ENCODE assay signal across 8 cellular contexts in genomic region chr2:20642026-20642971, GRCh38. TPM values are rescaled to one million over a fixed set of nuclear protein-coding genes. Genes with fewer than 3 reads are reported as not detected.
DNase-seq lines count a peak whose midpoint lies in the region; ATAC-seq and TF ChIP-seq lines count a peak whose summit lies in the region.

No MANE protein-coding gene starts in this region.

- H3K4me2 ChIP-seq in GM23248 (ENCODE audit: unreplicated experiment): no peak overlapping the region

- ATAC-seq in GM18517 (IDR thresholded peaks at IDR 0.05; ENCODE audit: unreplicated experiment): no peak

- H3K9ac ChIP-seq in GM23248: no peak overlapping the region

- no peaks in the 10 kb centered on the region for H3K27me3 ChIP-seq in GM23248 (replicated peaks; ENCODE audit: insufficient read depth)
- H3K27me3 ChIP-seq in left ventricle myocardium inferior (ENCODE audit: low read depth): no peaks in the 10 kb centered on the region

- H4K20me1 ChIP-seq in GM23248 (ENCODE audit: insufficient read depth): no peaks in the 10 kb centered on the region

- in situ Hi-C loops in GM23248 (cut with MboI): loop anchor here (10.0 kb wide), 1 partner anchor 207 kb away; no protein-coding TSS in a partner anchor

- intact Hi-C loops in left ventricle myocardium inferior (cut with micrococcal nuclease): loop anchor here (2.0 kb wide), 1 partner anchor 199 kb away; no protein-coding TSS in a partner anchor

- H3K27ac ChIP-seq in GM23248 (no peak overlapping the region), left ventricle myocardium inferior (replicated peaks) (peak overlapping the region; percentile 85)

- H3F3A ChIP-seq in GM23248 (ENCODE audit: insufficient read depth): no peaks in the 10 kb centered on the region

- DNase-seq in GM04504 (ENCODE audit: low read depth): peak; percentile 19
- DNase-seq in GM23248: peak; percentile 85
- DNase-seq in LHCN-M2 (ENCODE audit: low read depth): peak; percentile 59
- peak; percentile 26 for DNase-seq in SKM-1 (lab: John Stamatoyannopoulos, UW; ENCODE audit: unreplicated experiment)
- DNase-seq in activated naive CD8-positive, alpha-beta T cell treated with anti-CD3 and anti-CD28 coated beads, Interleukin-2, amount 50 U/mL, for 16 hours (ENCODE audit: low read depth, low spot score): peak; percentile 49
- DNase-seq in left ventricle myocardium inferior: peak; percentile 80
- DNase-seq in retina: peak; percentile 92

- TF ChIP-seq CTCF in left ventricle myocardium inferior (IDR thresholded peaks at IDR 0.05; ENCODE audit: borderline replicate concordance): peak; percentile 97

- H3K4me1 ChIP-seq in GM23248 (ENCODE audit: insufficient read depth): no peaks in the 10 kb centered on the region; the same call in 1 of the 2 replicates
- peaks cover 59% of the 10 kb centered on the region for H3K4me1 ChIP-seq in left ventricle myocardium inferior

- no peak overlapping the region for H2AFZ ChIP-seq in GM23248

- H3K9me2 ChIP-seq in GM23248 (ENCODE audit: insufficient read depth): no peaks in the 10 kb centered on the region

- no peaks in the 10 kb centered on the region for H3K36me3 ChIP-seq in GM23248 (ENCODE audit: low read depth)
- peaks cover 51% of the 10 kb centered on the region for H3K36me3 ChIP-seq in left ventricle myocardium inferior

- 25 to 27% methylated on average over 26 of the region's 26 CpGs for WGBS in GM23248 (ENCODE audit: low coverage in 1 of 2, low lambda C conversion rate in 2 of 2, missing lambda C conversion rate in 2 of 2), 2 experiments

- no peak overlapping the region for H3K4me3 ChIP-seq in GM23248
- no peak overlapping the region for H3K4me3 ChIP-seq in left ventricle myocardium inferior

- H3K9me3 ChIP-seq in GM23248 (ENCODE audit: low read depth) (no peaks in the 10 kb centered on the region), left ventricle myocardium inferior (replicated peaks) (no peaks in the 10 kb centered on the region)

- H3K79me2 ChIP-seq in GM23248 (ENCODE audit: insufficient read depth): no peaks in the 10 kb centered on the region

RNA-seq across cellular contexts. Expression of gene HS1BP3, which starts 8.6 kb away (rescaled TPM):
- 10.5 and 17.1 TPM in 2 replicates for total RNA-seq in GM23248 (2014; rRNA removed; shearing (Covaris generic))
- 10.6 and 10.9 TPM in 2 replicates for polyA plus RNA-seq in GM23248 (2016; fragmentation: Nextera tagmentation; extraction: Ambion mirVana)
- total RNA-seq in LHCN-M2 (2014; rRNA removed) (24.6 and 34.2 TPM in 2 replicates), left ventricle myocardium inferior (16.6 TPM)
- polyA plus RNA-seq in LHCN-M2 (2012): 25.0 TPM

RNA-seq across cellular contexts. Expression of gene GDF7, which starts 24.6 kb away (rescaled TPM):
- total RNA-seq in GM23248 (2014; rRNA removed; shearing (Covaris generic)): not detected in 2 replicates
- 0.03 TPM in 1 of 2 replicates, not detected in the other for polyA plus RNA-seq in GM23248 (2016; fragmentation: Nextera tagmentation; extraction: Ambion mirVana)
- total RNA-seq in LHCN-M2 (2014; rRNA removed) (not detected in 2 replicates), left ventricle myocardium inferior (0.58 TPM)
- 0.04 TPM for polyA plus RNA-seq in LHCN-M2 (2012)

Comparison
In these comparisons a context has a peak if more than half of its experiments do, and no peak if none do; other contexts are left out.
1. DNase-seq: peak in every context shown above with its lines; median percentile 92 in retina; 85 in GM23248; 80 in left ventricle myocardium inferior; 59 in LHCN-M2; 49 in activated naive CD8-positive, alpha-beta T cell treated with anti-CD3 and anti-CD28 coated beads, Interleukin-2, amount 50 U/mL, for 16 hours; 26 in SKM-1; 19 in GM04504.